In the genomic region with DNA sequence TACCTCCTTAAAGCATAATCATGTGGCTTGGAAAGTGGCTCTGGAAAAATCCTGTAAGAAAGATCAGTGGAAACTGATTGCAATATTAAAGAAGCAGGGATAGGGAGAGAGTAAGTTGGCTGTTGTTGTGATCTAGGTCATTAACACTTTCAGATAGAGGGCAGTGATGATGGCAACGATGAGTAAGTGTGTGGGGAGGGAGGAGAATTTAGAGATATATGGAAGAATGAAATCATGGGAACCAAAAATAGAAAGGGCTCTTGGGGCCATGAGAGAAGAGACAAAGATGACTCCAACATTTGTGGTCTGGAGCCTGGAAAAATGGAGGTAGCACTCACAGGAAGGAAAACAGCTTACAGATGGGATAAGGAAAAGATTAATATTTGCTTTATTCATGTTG, we compare ENCODE assay signal across 1 cellular context.
TF ChIP-seq lines count a peak whose summit lies in the region.

No MANE protein-coding gene starts in this region.

TF ChIP-seq in SK-N-SH, 30 proteins besides CTCF, POLR2A, EP300 and RAD21 (continued from another document):
- TF ChIP-seq MEF2A (IDR thresholded peaks at IDR 0.05; ENCODE audit: borderline replicate concordance, low read depth) (no peak), GABPA (IDR thresholded peaks at IDR 0.05; ENCODE audit: low read depth) (no peak), GATA2 (CRISPR knock-in tag; IDR thresholded peaks at IDR 0.05) (no peak), POLR2AphosphoS5 (IDR thresholded peaks at IDR 0.05; ENCODE audit: low read depth, low read length) (no peak), EZH2phosphoT487 (IDR thresholded peaks at IDR 0.05; ENCODE audit: borderline replicate concordance, low read depth) (no peak), YY1 (IDR thresholded peaks at IDR 0.05; ENCODE audit: low read depth) (no peak), FOXJ3 (CRISPR knock-in tag; IDR thresholded peaks at IDR 0.05) (no peak), CHD2 (IDR thresholded peaks at IDR 0.05; ENCODE audit: low read length, partially characterized antibody) (no peak), RCOR1 (IDR thresholded peaks at IDR 0.05; ENCODE audit: low read length) (no peak), NRF1 (IDR thresholded peaks at IDR 0.05; ENCODE audit: low read depth, low read length) (no peak)
- TF ChIP-seq, protein P1, sequence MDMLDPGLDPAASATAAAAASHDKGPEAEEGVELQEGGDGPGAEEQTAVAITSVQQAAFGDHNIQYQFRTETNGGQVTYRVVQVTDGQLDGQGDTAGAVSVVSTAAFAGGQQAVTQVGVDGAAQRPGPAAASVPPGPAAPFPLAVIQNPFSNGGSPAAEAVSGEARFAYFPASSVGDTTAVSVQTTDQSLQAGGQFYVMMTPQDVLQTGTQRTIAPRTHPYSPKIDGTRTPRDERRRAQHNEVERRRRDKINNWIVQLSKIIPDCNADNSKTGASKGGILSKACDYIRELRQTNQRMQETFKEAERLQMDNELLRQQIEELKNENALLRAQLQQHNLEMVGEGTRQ (IDR thresholded peaks at IDR 0.05; ENCODE audit: borderline replicate concordance, low read depth, low read length), result no peak
TF ChIP-seq in SK-N-SH: peak in this region for 0.
